1 cellular context compared by ENCODE assay signal in genomic region chr7:151118108-151119054, GRCh38.
TF ChIP-seq lines count a peak whose summit lies in the region.

No MANE protein-coding gene starts in this region.

TF ChIP-seq in HepG2, 621 proteins besides CTCF, POLR2A, EP300 and RAD21:
- no peak for TF ChIP-seq SETDB1 (CRISPR knock-in tag; IDR thresholded peaks at IDR 0.05; ENCODE audit: borderline replicate concordance)
- TF ChIP-seq AGO2 (optimal IDR thresholded peaks at IDR 0.05; ENCODE audit: low read depth, low read length) = peak; percentile 22
- TF ChIP-seq STAT5B (CRISPR knock-in tag; IDR thresholded peaks at IDR 0.05) = no peak
